In the genomic region with DNA sequence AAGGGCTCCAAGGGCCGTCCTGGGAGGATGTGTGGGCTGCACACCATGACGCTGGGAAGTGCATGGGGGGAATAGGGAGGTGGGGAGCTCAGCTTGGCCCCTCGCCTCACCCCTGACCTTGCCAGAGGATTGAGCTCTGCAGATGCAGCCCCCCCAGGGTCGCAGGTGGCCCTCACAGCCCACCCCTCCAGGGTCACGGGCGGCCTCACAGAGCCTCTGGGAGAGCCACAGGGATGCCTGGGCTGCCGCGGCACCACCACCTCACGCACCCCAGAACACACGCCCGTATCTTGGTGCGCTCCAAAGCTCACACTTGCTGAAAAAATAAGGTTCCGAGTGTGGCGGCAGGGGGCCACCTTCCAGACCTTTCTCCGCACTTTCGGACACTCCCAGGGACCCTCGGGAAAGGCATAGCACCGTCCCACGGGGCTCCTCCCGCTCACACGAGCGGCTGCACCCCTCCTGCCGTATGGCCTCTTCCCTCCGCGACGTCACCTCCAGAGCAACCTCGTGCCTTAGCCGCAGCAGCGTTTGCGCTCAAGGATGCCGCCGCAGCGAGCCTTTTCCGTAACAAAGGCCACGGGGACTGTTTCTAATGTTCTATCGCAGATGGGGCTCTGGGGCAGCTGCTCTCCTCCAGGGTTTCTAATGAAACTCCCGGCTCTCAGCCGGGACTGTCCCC, we compare ENCODE assay signal across 11 cellular contexts. TPM values are rescaled to one million over a fixed set of nuclear protein-coding genes. Genes with fewer than 3 reads are reported as not detected.
A peak's percentile ranks its signal among the peaks of the same experiment; 100 is the strongest.
DNase-seq lines count a peak whose midpoint lies in the region; ATAC-seq, FAIRE-seq and TF ChIP-seq lines count a peak whose summit lies in the region.
"Had no signal": no experiment of that assay in that cellular context is flagged by ENCODE, and none has a peak within 500 bp of the region (broad histone marks: within the 10 kb centered on the region; RNA-seq: fewer than 3 reads in every experiment).

No MANE protein-coding gene starts in this region.

- H3K4me1 Mint-ChIP-seq in immature natural killer cell, result peaks cover 16 to 30% of the 10 kb centered on the region in 2 donors

- H3K27me3 Mint-ChIP-seq in immature natural killer cell (ENCODE audit: low read depth in 3 of 3), result peaks cover 20 to 36% (median 20%) of the 10 kb centered on the region in 3 donors

- no peak overlapping the region for H3K4me3 Mint-ChIP-seq in immature natural killer cell

- H3K9me3 Mint-ChIP-seq in immature natural killer cell, result peaks cover 0 to 3% (median 0%) of the 10 kb centered on the region in 6 donors

- WGBS in right cardiac atrium, result 70% methylated on average over 38 of the region's 38 CpGs

- H3K36me3 ChIP-seq in NT2/D1 (ENCODE audit: insufficient read depth, insufficient read length, low read length) (no peaks in the 10 kb centered on the region), kidney (ENCODE audit: control insufficient read depth in 1 of 2, insufficient read depth in 2 of 2, low read length in 2 of 2) (no peaks in the 10 kb centered on the region)

- no peak overlapping the region for H3K27ac Mint-ChIP-seq in immature natural killer cell

- ATAC-seq in right cardiac atrium, result no peak
- no peak for ATAC-seq in GM18870 (IDR thresholded peaks at IDR 0.05; ENCODE audit: unreplicated experiment)
- ATAC-seq: HCT116 had no signal

- TF ChIP-seq CTCF in kidney (IDR thresholded peaks at IDR 0.05; ENCODE audit: borderline replicate concordance, extremely low read depth, insufficient read depth), result no peak

- H3K9ac ChIP-seq in NT2/D1 (ENCODE audit: insufficient read length, low read depth) (peak overlapping the region; percentile 8), kidney (ENCODE audit: low read length in 2 of 2) (no peak overlapping the region)

- H3K4me3 ChIP-seq in right cardiac atrium (ENCODE audit: low read length) (no peak overlapping the region), NT2/D1 (ENCODE audit: insufficient read length, low read depth) (no peak overlapping the region), kidney (ENCODE audit: low read length in 2 of 2) (no peak overlapping the region)
- H3K4me3 ChIP-seq: A549 had no signal

- intact Hi-C loops in right cardiac atrium (cut with DNase I), result no loop called here
- intact Hi-C loops in cardiac septum (cut with DNase I), result no loop called here
- intact Hi-C loops in kidney (cut with DNase I), result no loop called here

- H3K27me3 ChIP-seq in right cardiac atrium (ENCODE audit: control insufficient read depth, insufficient read depth) (no peaks in the 10 kb centered on the region), NT2/D1 (ENCODE audit: insufficient read depth, insufficient read length) (peaks cover 76% of the 10 kb centered on the region)

- DNase-seq in right cardiac atrium (peak; percentile 7 to 41 (median 29)), cardiac septum (ENCODE audit: low spot score) (no peak), NT2/D1 (ENCODE audit: low read depth, low spot score) (no peak), kidney (peak; percentile 67), immature natural killer cell (no peak)
- DNase-seq: CD4-positive, CD25-positive, alpha-beta regulatory T cell; DMS 273 treated with DMSO at 0.1 percent for 48 hours had no signal

- FAIRE-seq in kidney (lab: Jason Lieb, UNC), result no peak
- FAIRE-seq: A549, H54 had no signal

- H3K27ac ChIP-seq in right cardiac atrium (ENCODE audit: low read length), result no peak overlapping the region
- H3K27ac ChIP-seq in kidney (ENCODE audit: low read depth in 2 of 2, low read length in 2 of 2), result no peak overlapping the region
- H3K27ac ChIP-seq: A549 had no signal

- no peaks in the 10 kb centered on the region for H3K36me3 Mint-ChIP-seq in immature natural killer cell
- H3K36me3 Mint-ChIP-seq: CD4-positive, CD25-positive, alpha-beta regulatory T cell had no signal

- H3K9me3 ChIP-seq in right cardiac atrium (ENCODE audit: control insufficient read depth, low read length) (no peaks in the 10 kb centered on the region), NT2/D1 (ENCODE audit: insufficient read depth, low read length) (no peaks in the 10 kb centered on the region), kidney (ENCODE audit: control insufficient read depth in 1 of 2, low read length in 2 of 2) (no peaks in the 10 kb centered on the region)
- H3K9me3 ChIP-seq: A549 had no signal

- H3K4me1 ChIP-seq in right cardiac atrium (ENCODE audit: control insufficient read depth, insufficient read depth, low read length) (no peaks in the 10 kb centered on the region), NT2/D1 (ENCODE audit: insufficient read depth, insufficient read length) (peaks cover 3% of the 10 kb centered on the region), kidney (ENCODE audit: control insufficient read depth in 1 of 2, insufficient read depth in 1 of 2, low read depth in 1 of 2, low read length in 2 of 2) (no peaks in the 10 kb centered on the region)

RNA-seq across cellular contexts. Expression of gene FBRSL1, which starts 9.9 kb away (rescaled TPM):
- 10 to 100 TPM; 50.4 to 65.0 (median 54.7) TPM for total RNA-seq in right cardiac atrium
- polyA plus RNA-seq in right cardiac atrium, result 36.4 TPM
- 60.4 TPM for total RNA-seq in cardiac septum
- 44.7 TPM for total RNA-seq in kidney
- polyA plus RNA-seq in kidney (ENCODE audit: insufficient read depth, low read depth, low replicate concordance), result 23.8 TPM
- under 1 TPM in 2 of 3 donors, not detected in 1; 0.54 to 0.63 TPM for polyA plus RNA-seq in immature natural killer cell

Comparison
In these comparisons a context has a peak if more than half of its experiments do, and no peak if none do; other contexts are left out.
1. DNase-seq: peak in right cardiac atrium (3 of 3) and kidney (single experiment); none in cardiac septum (single experiment), NT2/D1 (single experiment) and immature natural killer cell (0 of 3).